In the genomic region with DNA sequence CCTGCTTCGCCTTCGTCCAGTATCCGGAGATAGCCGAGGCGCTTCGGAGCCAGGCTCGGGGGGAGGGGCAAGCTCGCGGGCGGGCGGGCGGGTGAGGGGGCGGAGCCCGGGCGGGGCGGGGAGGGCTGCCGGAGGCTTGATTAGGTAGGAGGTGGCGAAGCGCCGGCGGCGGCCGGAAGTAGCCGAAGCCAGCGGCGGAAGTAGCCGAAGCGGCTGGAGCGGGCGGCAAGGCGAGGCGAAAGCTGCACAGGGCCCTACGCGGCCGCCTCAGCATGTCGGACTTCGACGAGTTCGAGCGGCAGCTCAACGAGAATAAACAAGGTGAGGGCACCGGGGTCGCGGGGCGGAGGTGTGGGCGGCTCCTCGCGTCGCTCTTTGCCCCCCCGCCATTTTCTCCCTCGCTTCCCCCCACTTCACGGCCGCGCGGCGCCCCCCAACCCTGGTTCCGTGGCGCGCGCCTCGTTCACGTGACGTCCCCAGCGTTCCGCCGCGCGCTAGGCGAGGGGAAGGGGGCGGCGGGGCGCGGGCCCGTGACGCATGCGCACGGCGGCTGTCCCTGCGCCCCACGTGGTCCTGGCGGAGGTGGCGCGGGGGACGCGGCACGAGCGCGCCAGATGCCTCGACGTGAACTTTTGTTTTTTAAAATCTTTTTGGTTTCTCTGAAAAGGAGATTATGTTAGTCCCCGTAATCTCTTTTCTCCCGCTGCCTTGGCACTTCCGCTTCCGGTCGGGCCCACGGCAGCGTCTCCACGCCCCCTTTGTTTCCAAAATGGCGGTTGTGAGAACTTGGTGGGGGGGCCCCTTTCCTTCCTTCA, we compare ENCODE assay signal across 8 cellular contexts. TPM values are rescaled to one million over a fixed set of nuclear protein-coding genes. Genes with fewer than 3 reads are reported as not detected.
DNase-seq lines count a peak whose midpoint lies in the region; ATAC-seq and TF ChIP-seq lines count a peak whose summit lies in the region.

Gene U2AF2, plus strand, starts transcription at position 203 of the 815 bp plus-strand sequence. Its CDS starts 70 bp downstream, at position 273.

- TF ChIP-seq CTCF in AG09319 (IDR thresholded peaks at IDR 0.05; ENCODE audit: low read depth, low read length) (no peak), chondrocyte (IDR thresholded peaks at IDR 0.05) (peak; percentile 18)

- peak; percentile 48 for ATAC-seq in HG03175 (IDR thresholded peaks at IDR 0.05; ENCODE audit: unreplicated experiment)

- in situ Hi-C loops in GM18951 (cut with MboI; ENCODE audit: low sequenced_read_pairs, unreplicated experiment): no loop called here

- peak within 1 kb of the TSS; percentile 99 for H3K4me3 Mint-ChIP-seq in chondrocyte (ENCODE audit: unreplicated experiment)

- no peaks in the 10 kb centered on the region for H3K27me3 Mint-ChIP-seq in chondrocyte (ENCODE audit: low read depth)

- DNase-seq in AG09319 (ENCODE audit: extremely low read depth, low read depth) (peak; percentile 80), NCI-H446 treated with DMSO at 0.1 percent for 48 hours (lab: John Stamatoyannopoulos, UW) (peak; percentile 96), chondrocyte (ENCODE audit: low spot score) (peak; percentile 96), kidney tubule cell (ENCODE audit: low spot score) (peak; percentile 94)
- peak; percentile 94 to 97 for DNase-seq in activated CD4-positive, alpha-beta T cell treated with anti-CD3 and anti-CD28 coated beads for 24 hours (ENCODE audit: low read depth in 2 of 2)
- peak; percentile 92 to 98 (median 94) for DNase-seq in stimulated activated CD4-positive, alpha-beta T cell treated with anti-CD3 and anti-CD28 coated beads, Interleukin-1b, Interleukin-23, amount 100 ng/mL, for 24 hours (ENCODE audit: low read depth in 4 of 4, low spot score in 1 of 4)

- H3K36me3 Mint-ChIP-seq in chondrocyte (ENCODE audit: low read depth): peaks cover 3% of the 10 kb centered on the region

- peak within 1 kb of the TSS; percentile 100 for H3K27ac Mint-ChIP-seq in chondrocyte (ENCODE audit: unreplicated experiment)

- H3K4me1 Mint-ChIP-seq in chondrocyte (ENCODE audit: low read depth): peaks cover 47% of the 10 kb centered on the region

- peak; percentile 78 for TF ChIP-seq POLR2A in GM18951 (IDR thresholded peaks at IDR 0.05; ENCODE audit: extremely low read depth, insufficient read depth, insufficient read length)

- no peaks in the 10 kb centered on the region for H3K9me3 Mint-ChIP-seq in chondrocyte (ENCODE audit: low read depth)

RNA-seq across cellular contexts. Expression of gene U2AF2, which starts in this region (rescaled TPM):
- 119 to 137 TPM (median 129 TPM) in 3 replicates for total RNA-seq in chondrocyte

Comparison
In these comparisons a context has a peak if more than half of its experiments do, and no peak if none do; other contexts are left out.
1. Peak in every context shown above with its lines: DNase-seq and ATAC-seq.